In the genomic region with DNA sequence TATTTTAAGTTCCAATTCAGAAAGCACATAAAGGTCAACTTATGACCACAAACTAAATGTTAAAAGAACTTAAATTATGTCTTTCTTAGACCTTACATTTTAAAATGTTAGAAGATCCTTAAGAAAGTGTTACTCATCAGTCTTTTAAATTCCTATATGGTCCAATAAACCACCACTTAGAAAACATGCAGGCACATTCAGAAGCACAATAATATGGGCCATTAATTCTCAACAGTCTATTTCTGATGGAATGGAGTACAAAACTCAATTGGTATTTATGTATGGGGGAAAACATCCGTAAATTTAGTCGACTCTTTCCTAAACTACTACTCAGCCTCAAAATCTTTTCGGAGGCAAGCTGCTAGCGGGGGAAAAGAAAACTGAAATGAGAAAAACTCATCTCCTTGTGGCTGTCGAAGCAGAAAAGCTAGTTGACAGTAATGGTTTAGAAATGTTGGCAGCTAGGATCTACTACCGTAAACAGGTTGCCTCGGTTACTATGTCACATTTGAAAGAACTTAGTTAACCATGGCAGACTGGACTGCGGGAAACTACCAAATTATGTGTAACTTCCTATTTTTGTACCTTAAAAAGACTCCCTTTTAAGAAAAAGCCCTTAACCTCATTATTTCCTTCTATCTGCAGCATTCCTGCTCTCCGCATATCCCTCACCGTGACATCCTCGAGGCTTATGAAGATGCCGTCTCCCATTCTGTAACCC, we compare ENCODE assay signal across 8 cellular contexts. TPM values are rescaled to one million over a fixed set of nuclear protein-coding genes. Genes with fewer than 3 reads are reported as not detected.
DNase-seq lines count a peak whose midpoint lies in the region; ATAC-seq and TF ChIP-seq lines count a peak whose summit lies in the region.

No MANE protein-coding gene starts in this region.

- H3K9ac ChIP-seq in smooth muscle cell (ENCODE audit: low read depth) = peak overlapping the region; percentile 92

- peak overlapping the region; percentile 99 for H3K4me3 Mint-ChIP-seq in activated naive CD8-positive, alpha-beta T cell treated with anti-CD3 and anti-CD28 coated beads, Interleukin-2, amount 10 ng/mL, durations not matched to agents 7 days and 5 days

- H3K9me3 Mint-ChIP-seq in activated naive CD8-positive, alpha-beta T cell treated with anti-CD3 and anti-CD28 coated beads, Interleukin-2, amount 10 ng/mL, durations not matched to agents 7 days and 5 days = no peaks in the 10 kb centered on the region

- peaks cover 35% of the 10 kb centered on the region for H3K79me2 ChIP-seq in smooth muscle cell (ENCODE audit: low read depth)

- WGBS in iPS DF 6.9 (ENCODE audit: insufficient coverage, insufficient read length) = no CpG with 5 or more reads among the region's 12 CpGs
- 26% methylated on average over 12 of the region's 12 CpGs for WGBS in smooth muscle cell (ENCODE audit: low lambda C conversion rate)

- peaks cover 3% of the 10 kb centered on the region for H4K20me1 ChIP-seq in smooth muscle cell (ENCODE audit: low read depth)

- H3K4me1 ChIP-seq in iPS DF 6.9 (ENCODE audit: control insufficient read depth, insufficient read depth, low read length) (no peaks in the 10 kb centered on the region), smooth muscle cell (ENCODE audit: low read depth) (peaks cover 18% of the 10 kb centered on the region)

- intact Hi-C loops in posterior vena cava (cut with DNase I) = no loop called here

- peaks cover 13% of the 10 kb centered on the region for H3K36me3 Mint-ChIP-seq in activated naive CD8-positive, alpha-beta T cell treated with anti-CD3 and anti-CD28 coated beads, Interleukin-2, amount 10 ng/mL, durations not matched to agents 7 days and 5 days

- H3K4me3 ChIP-seq in iPS DF 6.9 (ENCODE audit: low read length) = peak overlapping the region; percentile 84; the same call in 1 of the 2 replicates
- peak overlapping the region; percentile 82 for H3K4me3 ChIP-seq in smooth muscle cell

- H3K36me3 ChIP-seq in iPS DF 6.9 (ENCODE audit: control insufficient read depth, insufficient read depth, low read length) (no peaks in the 10 kb centered on the region), smooth muscle cell (ENCODE audit: low read depth) (no peaks in the 10 kb centered on the region)

- H3K27me3 ChIP-seq in iPS DF 6.9 (ENCODE audit: control insufficient read depth, insufficient read depth, low read length) (no peaks in the 10 kb centered on the region), smooth muscle cell (ENCODE audit: low read depth) (no peaks in the 10 kb centered on the region)

- peak overlapping the region; percentile 100 for H3K27ac Mint-ChIP-seq in activated naive CD8-positive, alpha-beta T cell treated with anti-CD3 and anti-CD28 coated beads, Interleukin-2, amount 10 ng/mL, durations not matched to agents 7 days and 5 days

- peak overlapping the region; percentile 86 for H2AFZ ChIP-seq in smooth muscle cell (ENCODE audit: low read depth)

- H3K27me3 Mint-ChIP-seq in activated naive CD8-positive, alpha-beta T cell treated with anti-CD3 and anti-CD28 coated beads, Interleukin-2, amount 10 ng/mL, durations not matched to agents 7 days and 5 days = no peaks in the 10 kb centered on the region

- H3K4me2 ChIP-seq in smooth muscle cell = peak overlapping the region; percentile 91

- no peaks in the 10 kb centered on the region for H3K9me3 ChIP-seq in iPS DF 6.9 (ENCODE audit: control insufficient read depth, insufficient read depth, low read length)
- H3K9me3 ChIP-seq in smooth muscle cell (replicated peaks; ENCODE audit: low read depth) = no peaks in the 10 kb centered on the region

- DNase-seq in EL (peak; percentile 23), M059J (ENCODE audit: low read depth) (peak; percentile 63), iPS DF 6.9 (ENCODE audit: low read depth, low spot score) (no peak), smooth muscle cell (lab: John Stamatoyannopoulos, UW; ENCODE audit: unreplicated experiment) (no peak), posterior vena cava (ENCODE audit: low spot score) (no peak), NCI-H446 (lab: John Stamatoyannopoulos, UW) (no peak)
- no peak for DNase-seq in activated naive CD8-positive, alpha-beta T cell treated with anti-CD3 and anti-CD28 coated beads, Interleukin-2, amount 10 ng/mL, durations not matched to agents 7 days and 5 days
- no peak for DNase-seq in stimulated activated CD4-positive, alpha-beta T cell treated with anti-CD3 and anti-CD28 coated beads, Interleukin-4, amount 100 ng/mL, for 4 hours

- TF ChIP-seq CTCF in smooth muscle cell (IDR thresholded peaks at IDR 0.05; ENCODE audit: borderline replicate concordance, insufficient read depth, poor library complexity, severe bottlenecking) = no peak

- no peak overlapping the region for H3K27ac ChIP-seq in iPS DF 6.9 (ENCODE audit: low read length)
- peak overlapping the region; percentile 95 for H3K27ac ChIP-seq in smooth muscle cell (ENCODE audit: low read depth)

- H3K4me1 Mint-ChIP-seq in activated naive CD8-positive, alpha-beta T cell treated with anti-CD3 and anti-CD28 coated beads, Interleukin-2, amount 10 ng/mL, durations not matched to agents 7 days and 5 days = peaks cover 35% of the 10 kb centered on the region

- H3F3A ChIP-seq in smooth muscle cell (ENCODE audit: low read depth) = no peaks in the 10 kb centered on the region

- ATAC-seq in activated naive CD8-positive, alpha-beta T cell treated with anti-CD3 and anti-CD28 coated beads, Interleukin-2, amount 10 ng/mL, durations not matched to agents 7 days and 5 days (ENCODE audit: low read depth) = no peak

- POLR2A ChIA-PET in activated naive CD8-positive, alpha-beta T cell treated with anti-CD3 and anti-CD28 coated beads, Interleukin-2, amount 10 ng/mL, durations not matched to agents 7 days and 5 days (lab: Charles Lee) = interaction anchor here (0.6 to 3.8 kb wide), 4 partner anchors 14 to 183 kb away, joined by 3 to 22 read pairs (median 18); partner anchors contain the start of genes IVNS1ABP and RNF2

RNA-seq across cellular contexts. Expression of gene TRMT1L, which starts 1.0 kb away (rescaled TPM):
- total RNA-seq in M059J (2014; rRNA removed; shearing (Covaris generic)) = 10.8 and 25.2 TPM in 2 replicates
- 10 to 100 TPM; 22.0 to 22.9 TPM for total RNA-seq in activated naive CD8-positive, alpha-beta T cell treated with anti-CD3 and anti-CD28 coated beads, Interleukin-2, amount 10 ng/mL, durations not matched to agents 7 days and 5 days
- 33.4 and 40.1 TPM in 2 replicates for total RNA-seq in smooth muscle cell
- polyA plus RNA-seq in smooth muscle cell = 17.2 and 18.3 TPM in 2 replicates
- total RNA-seq in posterior vena cava = 10 to 100 TPM; 12.5 to 16.9 TPM

RNA-seq across cellular contexts. Expression of gene SWT1, which starts 1.2 kb away (rescaled TPM):
- total RNA-seq in M059J (2014; rRNA removed; shearing (Covaris generic)) = 1.1 and 1.9 TPM in 2 replicates
- total RNA-seq in activated naive CD8-positive, alpha-beta T cell treated with anti-CD3 and anti-CD28 coated beads, Interleukin-2, amount 10 ng/mL, durations not matched to agents 7 days and 5 days = 1 to 10 TPM; 3.9 to 5.6 TPM
- total RNA-seq in smooth muscle cell (11.2 and 16.2 TPM in 2 replicates), posterior vena cava (1 to 10 TPM; 6.6 to 7.7 TPM)
- polyA plus RNA-seq in smooth muscle cell = 1.7 and 2.4 TPM in 2 replicates

Comparison
In these comparisons a context has a peak if more than half of its experiments do, and no peak if none do; other contexts are left out.
1. DNase-seq: peak in EL (single experiment) and M059J (single experiment); none in activated naive CD8-positive, alpha-beta T cell treated with anti-CD3 and anti-CD28 coated beads, Interleukin-2, amount 10 ng/mL, durations not matched to agents 7 days and 5 days (single experiment), iPS DF 6.9 (single experiment), smooth muscle cell (single experiment), posterior vena cava (single experiment), stimulated activated CD4-positive, alpha-beta T cell treated with anti-CD3 and anti-CD28 coated beads, Interleukin-4, amount 100 ng/mL, for 4 hours (0 of 2) and NCI-H446 (0 of 2).